Comparison of ENCODE assay signal across 8 cellular contexts in genomic region chr11:93535578-93535977, GRCh38. TPM values are rescaled to one million over a fixed set of nuclear protein-coding genes. Genes with fewer than 3 reads are reported as not detected.
DNase-seq lines count a peak whose midpoint lies in the region; ATAC-seq, FAIRE-seq and TF ChIP-seq lines count a peak whose summit lies in the region.
"Not testable (repeated sequence)": the region's sequence is repeated elsewhere in the genome, so short reads cannot be mapped to it uniquely, and the experiment has no call there.

No MANE protein-coding gene starts in this region.

- in situ Hi-C loops in GM12878 (cut with MboI) = not testable (repeated sequence)

- H3K4me3 Mint-ChIP-seq in T-helper 1 cell treated with Interleukin-12 subunit alpha and Interleukin-12 subunit beta and Interleukin-4 antibody, amounts not matched to agents 30 μg/mL and 1 μg/mL, for 36 hours = peak overlapping the region; percentile 19

- not testable (repeated sequence) for DNase-seq in GM12878 (ENCODE audit: low read depth, low spot score)

- SMC1A ChIA-PET in GM12878 (lab: Charles Lee; ENCODE audit: uncharacterized antibody, unreplicated experiment) = interaction anchor here (1.0 to 20.1 kb wide), 5 partner anchors 12 to 123 kb away, joined by 3 to 275 read pairs (median 4); no protein-coding TSS in a partner anchor

- not testable (repeated sequence) for H3K4me3 ChIP-seq in BLaER1 treated with 17β-estradiol and CSF1 and Interleukin-3, amounts not matched to agents 10 nM and 100 nM
- H3K4me3 ChIP-seq in GM12878 = peak overlapping the region; percentile 54

- not testable (repeated sequence) for TF ChIP-seq POLR2A in GM12878 (IDR thresholded peaks at IDR 0.05; ENCODE audit: low read depth, low read length)

- not testable (repeated sequence) for H3K9me3 ChIP-seq in BLaER1 treated with 17β-estradiol and CSF1 and Interleukin-3, amounts not matched to agents 10 nM and 100 nM (replicated peaks in 1 of 11); GM12878 (replicated peaks; ENCODE audit: control insufficient read depth, insufficient read depth, low read length)

- not testable (repeated sequence) for H2AFZ ChIP-seq in GM12878 (ENCODE audit: control insufficient read depth, low read depth, low read length)

- peak overlapping the region; percentile 28 to 85 (median 72); a peak in 21 of 22 replicates for H3K4me2 ChIP-seq in BLaER1 treated with 17β-estradiol and CSF1 and Interleukin-3, amounts not matched to agents 10 nM and 100 nM
- H3K4me2 ChIP-seq in GM12878 (ENCODE audit: control insufficient read depth, insufficient read depth) = peak overlapping the region; percentile 86

- peaks cover 0 to 44% (median 23%) of the 10 kb centered on the region in 11 experiments; a peak in 13 of 22 replicates for H4K20me1 ChIP-seq in BLaER1 treated with 17β-estradiol and CSF1 and Interleukin-3, amounts not matched to agents 10 nM and 100 nM
- not testable (repeated sequence) for H4K20me1 ChIP-seq in GM12878 (ENCODE audit: control insufficient read depth, insufficient read depth)

- peak; percentile 67 for ATAC-seq in GM18907 (IDR thresholded peaks at IDR 0.05; ENCODE audit: unreplicated experiment)
- peak; percentile 42 for ATAC-seq in GM19467 (IDR thresholded peaks at IDR 0.05; ENCODE audit: unreplicated experiment)
- ATAC-seq in GM21737 (IDR thresholded peaks at IDR 0.05; ENCODE audit: unreplicated experiment) = peak; percentile 61
- peak; percentile 50 for ATAC-seq in HG03025 (IDR thresholded peaks at IDR 0.05; ENCODE audit: low FRiP score, unreplicated experiment)
- ATAC-seq in HG03432 (IDR thresholded peaks at IDR 0.05; ENCODE audit: unreplicated experiment) = peak; percentile 57
- ATAC-seq in GM12878 = peak; percentile 28

- CTCF ChIA-PET in GM12878 (lab: Yijun Ruan, JAX) = interaction anchor here (0.6 to 2.6 kb wide), 4 partner anchors 12 to 117 kb away, joined by 3 to 22 read pairs (median 5); no protein-coding TSS in a partner anchor

- peaks cover 49% of the 10 kb centered on the region for H3K4me1 Mint-ChIP-seq in T-helper 1 cell treated with Interleukin-12 subunit alpha and Interleukin-12 subunit beta and Interleukin-4 antibody, amounts not matched to agents 30 μg/mL and 1 μg/mL, for 36 hours (ENCODE audit: low read depth)

- intact Hi-C loops in GM12878 (cut with micrococcal nuclease; ENCODE audit: unreplicated experiment) = loop anchor here (10.0 kb wide), 1 partner anchor 939 kb away; no protein-coding TSS in a partner anchor

- not testable (repeated sequence) for H3K36me3 Mint-ChIP-seq in T-helper 1 cell treated with Interleukin-12 subunit alpha and Interleukin-12 subunit beta and Interleukin-4 antibody, amounts not matched to agents 30 μg/mL and 1 μg/mL, for 36 hours (ENCODE audit: low read depth)

- peaks cover 59% of the 10 kb centered on the region for H3K79me2 ChIP-seq in GM12878 (ENCODE audit: control insufficient read depth, insufficient read depth, low read length)

- POLR2A ChIA-PET in GM12878 (lab: Charles Lee) = interaction anchor here (12.0 kb wide), 1 partner anchor 9 kb away, joined by 191 read pairs; no protein-coding TSS in a partner anchor

- TF ChIP-seq CTCF in GM12878 (IDR thresholded peaks at IDR 0.05 in 2 of 3, conservative IDR thresholded peaks at IDR 0.05 in 1 of 3; ENCODE audit: control insufficient read depth in 2 of 3, extremely low read depth in 1 of 3, insufficient read depth in 1 of 3, low read depth in 3 of 3, low read length in 3 of 3) = not testable (repeated sequence)

- peak; percentile 49 for FAIRE-seq in GM12878 (lab: Jason Lieb, UNC)

- H3K4me1 ChIP-seq in BLaER1 treated with 17β-estradiol and CSF1 and Interleukin-3, amounts not matched to agents 10 nM and 100 nM = peaks cover 41 to 81% (median 67%) of the 10 kb centered on the region in 10 experiments
- peaks cover 44% of the 10 kb centered on the region for H3K4me1 ChIP-seq in GM12878 (ENCODE audit: control insufficient read depth, insufficient read depth, low read length)

- peak overlapping the region; percentile 58 for H3K27ac Mint-ChIP-seq in T-helper 1 cell treated with Interleukin-12 subunit alpha and Interleukin-12 subunit beta and Interleukin-4 antibody, amounts not matched to agents 30 μg/mL and 1 μg/mL, for 36 hours

- not testable (repeated sequence) for H3K9me3 Mint-ChIP-seq in T-helper 1 cell treated with Interleukin-12 subunit alpha and Interleukin-12 subunit beta and Interleukin-4 antibody, amounts not matched to agents 30 μg/mL and 1 μg/mL, for 36 hours

- not testable (repeated sequence) for TF ChIP-seq RAD21 in GM12878 (IDR thresholded peaks at IDR 0.05; ENCODE audit: insufficient read depth, low read depth, low read length)

- H3K27me3 ChIP-seq in BLaER1 treated with 17β-estradiol and CSF1 and Interleukin-3, amounts not matched to agents 10 nM and 100 nM; GM12878 (replicated peaks in 1 of 2; ENCODE audit: control insufficient read depth in 2 of 2, insufficient read depth in 2 of 2, low read length in 1 of 2): not testable (repeated sequence)

- peak overlapping the region in 3 of 11 experiments; percentile 15 to 18 (median 16); a peak in 3 of 22 replicates for H3K9ac ChIP-seq in BLaER1 treated with 17β-estradiol and CSF1 and Interleukin-3, amounts not matched to agents 10 nM and 100 nM
- peak overlapping the region; percentile 24; the same call in 1 of the 2 replicates for H3K9ac ChIP-seq in GM12878 (ENCODE audit: control insufficient read depth, insufficient read depth, low read length)

- RAD21 ChIA-PET in GM12878 (lab: Charles Lee; ENCODE audit: unreplicated experiment) = interaction anchor here (1.0 to 14.6 kb wide), 2 partner anchors 9 to 112 kb away, joined by 3 to 299 read pairs; no protein-coding TSS in a partner anchor

- BruUV-seq in GM12878 (replicated peaks; lab: Mats Ljungman, UMichigan) = not testable (repeated sequence)

- H3K36me3 ChIP-seq in BLaER1 treated with 17β-estradiol and CSF1 and Interleukin-3, amounts not matched to agents 10 nM and 100 nM; GM12878 (ENCODE audit: control insufficient read depth in 2 of 2, insufficient read depth in 2 of 2, low read length in 1 of 2): not testable (repeated sequence)

- WGBS in GM12878 (ENCODE audit: insufficient coverage, insufficient replicate concordance, low lambda C conversion rate, missing lambda C conversion rate) = 0% methylated on average over 2 of the region's 2 CpGs

- TF ChIP-seq EP300 in GM12878 (IDR thresholded peaks at IDR 0.05; ENCODE audit: borderline replicate concordance in 1 of 2, control insufficient read depth in 1 of 2, low read depth in 2 of 2, low read length in 2 of 2) = not testable (repeated sequence)

- H3K27me3 Mint-ChIP-seq in T-helper 1 cell treated with Interleukin-12 subunit alpha and Interleukin-12 subunit beta and Interleukin-4 antibody, amounts not matched to agents 30 μg/mL and 1 μg/mL, for 36 hours (ENCODE audit: low read depth) = not testable (repeated sequence)

- not testable (repeated sequence) for H3K27ac ChIP-seq in BLaER1 treated with 17β-estradiol and CSF1 and Interleukin-3, amounts not matched to agents 10 nM and 100 nM
- peak overlapping the region; percentile 56 for H3K27ac ChIP-seq in GM12878 (ENCODE audit: control insufficient read depth, insufficient read depth)

TF ChIP-seq in GM12878, 131 proteins besides CTCF, POLR2A, EP300 and RAD21:
- peak; percentile 64 for TF ChIP-seq RUNX3 (IDR thresholded peaks at IDR 0.05; ENCODE audit: low read length)

RNA-seq across cellular contexts. Expression of gene SMCO4, which starts 7.6 kb away (rescaled TPM):
- 20.0 and 25.0 TPM in 2 replicates for total RNA-seq in GM12878 (2013; cell fraction: nucleolus; rRNA removed)
- 27.9 and 29.6 TPM in 2 replicates for total RNA-seq in GM12878 (2014; rRNA removed)
- total RNA-seq in GM12878 (2014; rRNA removed; fragmentation: Illumina TruSeq; extraction: Trizol) = 23.6 and 24.4 TPM in 2 replicates
- total RNA-seq in GM12878 (2021) = 24.8 and 26.1 TPM in 2 replicates
- polyA plus RNA-seq in GM12878 (2011; ENCODE audit: low read depth) = 31.0 TPM
- 56.8 and 59.9 TPM in 2 replicates for polyA plus RNA-seq in GM12878 (2011; rRNA removed)
- polyA plus RNA-seq in GM12878 (2011; cell fraction: cytosol; rRNA removed) = 53.5 and 81.3 TPM in 2 replicates
- polyA plus RNA-seq in GM12878 (2011; cell fraction: nucleus; rRNA removed) = 42.5 and 56.3 TPM in 2 replicates
- 44.7 and 48.4 TPM in 2 replicates for polyA plus RNA-seq in GM12878 (2012)
- 18.7 and 25.9 TPM in 2 replicates for polyA plus RNA-seq in GM12878 (2014; fragmentation: Illumina TruSeq; extraction: Trizol)
- polyA plus RNA-seq in GM12878 (2014; fragmentation: Nextera tagmentation; extraction: Ambion mirVana) = 1 to 10 TPM; 3.6 to 8.1 TPM
- 31.4 and 40.3 TPM in 2 replicates for polyA plus RNA-seq in GM12878 (2014; rRNA removed)
- 10 to 100 TPM; 36.4 to 41.8 TPM for polyA plus RNA-seq in GM12878 (2016; fragmentation: Nextera tagmentation; extraction: Ambion mirVana)
- 14.8 and 28.9 TPM in 2 replicates for polyA minus RNA-seq in GM12878 (2011; rRNA and poly(A)+ RNA removed)
- 8.0 and 15.2 TPM in 2 replicates for polyA minus RNA-seq in GM12878 (2011; cell fraction: cytosol; rRNA and poly(A)+ RNA removed)
- 8.9 and 11.4 TPM in 2 replicates for polyA minus RNA-seq in GM12878 (2011; cell fraction: nucleus; rRNA and poly(A)+ RNA removed)
